In the genomic region with DNA sequence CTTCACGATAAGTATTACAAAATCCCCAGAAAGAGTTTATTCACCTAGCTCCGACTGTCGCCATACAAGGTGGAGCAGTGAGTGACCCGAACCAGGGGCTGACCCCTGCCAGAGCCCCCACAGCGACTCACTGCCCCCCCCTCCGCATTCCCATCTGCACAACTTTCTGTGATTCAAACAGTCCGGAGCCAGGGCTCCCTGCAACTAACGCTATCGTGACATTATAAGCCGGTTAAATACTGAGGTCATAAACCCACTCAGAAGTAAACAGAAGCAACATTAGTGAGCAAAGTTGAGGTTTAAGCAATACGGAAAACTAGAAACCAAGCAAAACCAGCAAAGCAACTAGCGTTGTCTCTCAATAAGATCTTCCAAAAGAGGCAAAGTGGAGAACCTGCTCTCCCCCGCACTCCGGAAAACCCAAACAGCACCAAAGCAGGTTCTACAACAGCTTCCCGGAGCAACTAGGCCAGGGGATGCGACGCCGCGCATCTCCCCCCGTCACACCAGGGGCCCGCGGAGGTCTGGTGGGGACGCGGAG, we compare ENCODE assay signal across 8 cellular contexts. TPM values are rescaled to one million over a fixed set of nuclear protein-coding genes. Genes with fewer than 3 reads are reported as not detected.
DNase-seq lines count a peak whose midpoint lies in the region; ATAC-seq and TF ChIP-seq lines count a peak whose summit lies in the region.

No MANE protein-coding gene starts in this region.

- H3K27me3 Mint-ChIP-seq in CD8-positive, alpha-beta T cell (ENCODE audit: low read depth): no peaks in the 10 kb centered on the region
- no peaks in the 10 kb centered on the region for H3K27me3 Mint-ChIP-seq in activated T-helper 1 cell treated with anti-CD3 and anti-CD28 coated beads, Interleukin-12 subunit alpha, Interleukin-12 subunit beta, Interleukin-2, Interleukin-4 antibody, amounts not matched to agents 30 ng/mL and 10 ng/mL and 1 ng/mL, durations not matched to agents 14 hours and 24 hours and 36 hours (ENCODE audit: insufficient read depth)

- DNase-seq in CD8-positive, alpha-beta T cell: peak in 2 of 7 experiments; percentile 4 to 48
- peak; percentile 2 for DNase-seq in HPDE6-E6E7 (ENCODE audit: extremely low spot score)
- no peak for DNase-seq in activated T-helper 1 cell treated with anti-CD3 and anti-CD28 coated beads, Interleukin-12 subunit alpha, Interleukin-12 subunit beta, Interleukin-2, Interleukin-4 antibody, amounts not matched to agents 30 ng/mL and 10 ng/mL and 1 ng/mL, durations not matched to agents 14 hours and 24 hours and 36 hours (ENCODE audit: low spot score)
- DNase-seq in left ventricle myocardium superior: no peak
- DNase-seq in retinal pigment epithelial cell (ENCODE audit: low read depth): peak; percentile 14
- no peak for DNase-seq in activated gamma-delta T cell treated with Interleukin-2 at 50 U/mL for 16 hours
- DNase-seq in effector CD4-positive, alpha-beta T cell: no peak

- H3K36me3 Mint-ChIP-seq in CD8-positive, alpha-beta T cell: peaks cover 9% of the 10 kb centered on the region
- H3K36me3 Mint-ChIP-seq in activated T-helper 1 cell treated with anti-CD3 and anti-CD28 coated beads, Interleukin-12 subunit alpha, Interleukin-12 subunit beta, Interleukin-2, Interleukin-4 antibody, amounts not matched to agents 30 ng/mL and 10 ng/mL and 1 ng/mL, durations not matched to agents 14 hours and 24 hours and 36 hours (ENCODE audit: low read depth): peaks cover 5% of the 10 kb centered on the region

- H3K9me3 ChIP-seq in CD8-positive, alpha-beta T cell (ENCODE audit: low read length): no peaks in the 10 kb centered on the region

- intact Hi-C loops in CD8-positive, alpha-beta T cell (cut with DNase I, micrococcal nuclease): loop anchor here (1.0 to 10.0 kb wide), 9 partner anchors 38 to 768 kb away; partner anchors contain the start of genes KIF9 (in 2 of the 2), KLHL18 (in 2 of the 2), DHX30 (in 1 of the 2) and ELP6 (in 1 of the 2)
- intact Hi-C loops in activated T-helper 1 cell treated with anti-CD3 and anti-CD28 coated beads, Interleukin-12 subunit alpha, Interleukin-12 subunit beta, Interleukin-2, Interleukin-4 antibody, amounts not matched to agents 30 ng/mL and 10 ng/mL and 1 ng/mL, durations not matched to agents 14 hours and 24 hours and 36 hours (cut with micrococcal nuclease): loop anchor here (1.0 kb wide), 6 partner anchors 9 to 307 kb away; partner anchors contain the start of genes ELP6, KIF9 and KLHL18
- intact Hi-C loops in left ventricle myocardium superior (cut with micrococcal nuclease): loop anchor here (10.0 kb wide), 1 partner anchor 50 kb away; no protein-coding TSS in a partner anchor

- peaks cover 28% of the 10 kb centered on the region for H3K4me1 ChIP-seq in CD8-positive, alpha-beta T cell (ENCODE audit: insufficient read depth, low read length)

- peak; percentile 36 for ATAC-seq in CD8-positive, alpha-beta T cell
- ATAC-seq in left ventricle myocardium superior: peak; percentile 3
- no peak for ATAC-seq in HG03108 (IDR thresholded peaks at IDR 0.05; ENCODE audit: unreplicated experiment)

- H3K27ac Mint-ChIP-seq in CD8-positive, alpha-beta T cell: peak overlapping the region; percentile 87
- H3K27ac Mint-ChIP-seq in activated T-helper 1 cell treated with anti-CD3 and anti-CD28 coated beads, Interleukin-12 subunit alpha, Interleukin-12 subunit beta, Interleukin-2, Interleukin-4 antibody, amounts not matched to agents 30 ng/mL and 10 ng/mL and 1 ng/mL, durations not matched to agents 14 hours and 24 hours and 36 hours: peak overlapping the region; percentile 77

- H3K9me3 Mint-ChIP-seq in CD8-positive, alpha-beta T cell: no peaks in the 10 kb centered on the region
- H3K9me3 Mint-ChIP-seq in activated T-helper 1 cell treated with anti-CD3 and anti-CD28 coated beads, Interleukin-12 subunit alpha, Interleukin-12 subunit beta, Interleukin-2, Interleukin-4 antibody, amounts not matched to agents 30 ng/mL and 10 ng/mL and 1 ng/mL, durations not matched to agents 14 hours and 24 hours and 36 hours: no peaks in the 10 kb centered on the region

- H3K27me3 ChIP-seq in CD8-positive, alpha-beta T cell (ENCODE audit: insufficient read depth, low read length): no peaks in the 10 kb centered on the region

- no peak for TF ChIP-seq CTCF in CD8-positive, alpha-beta T cell (IDR thresholded peaks at IDR 0.05)
- TF ChIP-seq CTCF in retinal pigment epithelial cell (conservative IDR thresholded peaks at IDR 0.05; ENCODE audit: low read depth, low read length): no peak

- peak overlapping the region; percentile 69 for H3K27ac ChIP-seq in CD8-positive, alpha-beta T cell (ENCODE audit: low read depth, low read length)

- POLR2A ChIA-PET in CD8-positive, alpha-beta T cell (lab: Charles Lee): interaction anchor here (0.7 to 1.7 kb wide), 5 partner anchors 8 to 306 kb away, joined by 3 to 11 read pairs (median 4); partner anchors contain the start of genes ELP6 and SMARCC1

- H3K4me1 Mint-ChIP-seq in CD8-positive, alpha-beta T cell (ENCODE audit: low read depth): peaks cover 47% of the 10 kb centered on the region
- H3K4me1 Mint-ChIP-seq in activated T-helper 1 cell treated with anti-CD3 and anti-CD28 coated beads, Interleukin-12 subunit alpha, Interleukin-12 subunit beta, Interleukin-2, Interleukin-4 antibody, amounts not matched to agents 30 ng/mL and 10 ng/mL and 1 ng/mL, durations not matched to agents 14 hours and 24 hours and 36 hours (ENCODE audit: low read depth): peaks cover 26% of the 10 kb centered on the region

- H3K36me3 ChIP-seq in CD8-positive, alpha-beta T cell (ENCODE audit: insufficient read depth, low read length): no peaks in the 10 kb centered on the region

- peak overlapping the region; percentile 58 for H3K4me3 ChIP-seq in CD8-positive, alpha-beta T cell (ENCODE audit: low read depth, low read length)
- peak overlapping the region; percentile 87 for H3K4me3 ChIP-seq in retinal pigment epithelial cell (ENCODE audit: low read length)

- H3K4me3 Mint-ChIP-seq in CD8-positive, alpha-beta T cell: peak overlapping the region; percentile 87
- H3K4me3 Mint-ChIP-seq in activated T-helper 1 cell treated with anti-CD3 and anti-CD28 coated beads, Interleukin-12 subunit alpha, Interleukin-12 subunit beta, Interleukin-2, Interleukin-4 antibody, amounts not matched to agents 30 ng/mL and 10 ng/mL and 1 ng/mL, durations not matched to agents 14 hours and 24 hours and 36 hours: peak overlapping the region; percentile 92

- CTCF ChIA-PET in CD8-positive, alpha-beta T cell (lab: Charles Lee): interaction anchor here (0.8 to 2.5 kb wide), 7 partner anchors 23 to 337 kb away, joined by 3 to 42 read pairs (median 5); no protein-coding TSS in a partner anchor

RNA-seq across cellular contexts. Expression of gene SCAP, which starts 0.6 kb away (rescaled TPM):
- 10 to 100 TPM; 72.8 to 76.6 TPM for total RNA-seq in CD8-positive, alpha-beta T cell
- total RNA-seq in activated T-helper 1 cell treated with anti-CD3 and anti-CD28 coated beads, Interleukin-12 subunit alpha, Interleukin-12 subunit beta, Interleukin-2, Interleukin-4 antibody, amounts not matched to agents 30 ng/mL and 10 ng/mL and 1 ng/mL, durations not matched to agents 14 hours and 24 hours and 36 hours: 86.3 and 91.2 TPM in 2 replicates
- 53.0 TPM for total RNA-seq in left ventricle myocardium superior

RNA-seq across cellular contexts. Expression of gene ELP6, which starts 38.4 kb away (rescaled TPM):
- total RNA-seq in CD8-positive, alpha-beta T cell: 10 to 100 TPM; 13.0 to 13.7 TPM
- 44.7 and 47.9 TPM in 2 replicates for total RNA-seq in activated T-helper 1 cell treated with anti-CD3 and anti-CD28 coated beads, Interleukin-12 subunit alpha, Interleukin-12 subunit beta, Interleukin-2, Interleukin-4 antibody, amounts not matched to agents 30 ng/mL and 10 ng/mL and 1 ng/mL, durations not matched to agents 14 hours and 24 hours and 36 hours
- 18.5 TPM for total RNA-seq in left ventricle myocardium superior

Comparison
In these comparisons a context has a peak if more than half of its experiments do, and no peak if none do; other contexts are left out.
1. DNase-seq: peak in HPDE6-E6E7 (single experiment) and retinal pigment epithelial cell (single experiment); none in activated T-helper 1 cell treated with anti-CD3 and anti-CD28 coated beads, Interleukin-12 subunit alpha, Interleukin-12 subunit beta, Interleukin-2, Interleukin-4 antibody, amounts not matched to agents 30 ng/mL and 10 ng/mL and 1 ng/mL, durations not matched to agents 14 hours and 24 hours and 36 hours (single experiment), left ventricle myocardium superior (single experiment), activated gamma-delta T cell treated with Interleukin-2 at 50 U/mL for 16 hours (single experiment) and effector CD4-positive, alpha-beta T cell (single experiment).